20 cellular contexts compared by ENCODE assay signal in the genomic region with DNA sequence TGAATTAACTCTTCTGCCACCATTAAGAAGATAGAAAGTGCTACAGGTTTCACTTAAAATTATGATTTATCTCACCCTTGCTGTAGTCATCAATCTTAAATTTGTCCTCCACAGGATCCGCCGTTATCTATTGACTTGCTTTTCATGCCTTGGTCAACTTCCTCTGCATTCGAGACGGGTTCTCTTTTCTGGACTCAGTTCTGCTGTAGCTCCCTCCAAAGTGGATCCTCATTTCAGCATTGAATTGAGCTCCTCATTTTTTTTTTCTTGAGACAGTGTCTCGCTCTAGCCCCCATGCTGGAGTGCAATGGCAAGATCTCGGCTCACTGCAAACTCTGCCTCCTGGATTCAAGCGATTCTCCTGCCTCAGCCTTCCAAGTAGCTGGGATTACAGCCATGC. TPM values are rescaled to one million over a fixed set of nuclear protein-coding genes. Genes with fewer than 3 reads are reported as not detected.
DNase-seq lines count a peak whose midpoint lies in the region; ATAC-seq and TF ChIP-seq lines count a peak whose summit lies in the region.
"Had no signal": no experiment of that assay in that cellular context is flagged by ENCODE, and none has a peak within 500 bp of the region (broad histone marks: within the 10 kb centered on the region; RNA-seq: fewer than 3 reads in every experiment).

No MANE protein-coding gene starts in this region.

- TF ChIP-seq CTCF in CD14-positive monocyte (IDR thresholded peaks at IDR 0.05), result no peak

- H3K27me3 Mint-ChIP-seq in CD14-positive monocyte (ENCODE audit: low read depth in 3 of 3), result peaks cover 0 to 1% (median 0%) of the 10 kb centered on the region in 3 donors
- peaks cover 1% of the 10 kb centered on the region for H3K27me3 Mint-ChIP-seq in IgD-negative memory B cell
- no peaks in the 10 kb centered on the region for H3K27me3 Mint-ChIP-seq in activated T-helper 1 cell treated with anti-CD3 and anti-CD28 coated beads, Interleukin-12 subunit alpha, Interleukin-12 subunit beta, Interleukin-2, Interleukin-4 antibody, amounts not matched to agents 30 ng/mL and 10 ng/mL and 1 ng/mL, durations not matched to agents 14 hours and 24 hours and 36 hours (ENCODE audit: insufficient read depth)
- no peaks in the 10 kb centered on the region for H3K27me3 Mint-ChIP-seq in naive thymus-derived CD8-positive, alpha-beta T cell

- ATAC-seq in naive thymus-derived CD8-positive, alpha-beta T cell, result no peak
- no peak for ATAC-seq in HG03135 (IDR thresholded peaks at IDR 0.05; ENCODE audit: unreplicated experiment)
- ATAC-seq: right cardiac atrium had no signal

- H3K36me3 Mint-ChIP-seq in CD14-positive monocyte (peaks cover 56 to 85% of the 10 kb centered on the region in 2 donors), IgD-negative memory B cell (peaks cover 5% of the 10 kb centered on the region)
- H3K36me3 Mint-ChIP-seq in activated T-helper 1 cell treated with anti-CD3 and anti-CD28 coated beads, Interleukin-12 subunit alpha, Interleukin-12 subunit beta, Interleukin-2, Interleukin-4 antibody, amounts not matched to agents 30 ng/mL and 10 ng/mL and 1 ng/mL, durations not matched to agents 14 hours and 24 hours and 36 hours (ENCODE audit: low read depth), result peaks cover 43% of the 10 kb centered on the region
- H3K36me3 Mint-ChIP-seq in naive thymus-derived CD8-positive, alpha-beta T cell, result peaks cover 5 to 73% (median 21%) of the 10 kb centered on the region in 3 donors
- H3K36me3 Mint-ChIP-seq: brain, neural progenitor cell had no signal

- no peaks in the 10 kb centered on the region for H3K9me3 Mint-ChIP-seq in CD14-positive monocyte
- H3K9me3 Mint-ChIP-seq in IgD-negative memory B cell, result no peaks in the 10 kb centered on the region
- no peaks in the 10 kb centered on the region for H3K9me3 Mint-ChIP-seq in activated T-helper 1 cell treated with anti-CD3 and anti-CD28 coated beads, Interleukin-12 subunit alpha, Interleukin-12 subunit beta, Interleukin-2, Interleukin-4 antibody, amounts not matched to agents 30 ng/mL and 10 ng/mL and 1 ng/mL, durations not matched to agents 14 hours and 24 hours and 36 hours
- H3K9me3 Mint-ChIP-seq in naive thymus-derived CD8-positive, alpha-beta T cell, result no peaks in the 10 kb centered on the region
- H3K9me3 Mint-ChIP-seq: neural progenitor cell had no signal

- intact Hi-C loops in CD14-positive monocyte (cut with micrococcal nuclease), result loop anchor here in 1 of 2 donors (2.0 to 10.0 kb wide), 3 partner anchors 13 to 773 kb away; a partner anchor contains a TSS
- intact Hi-C loops in activated T-helper 1 cell treated with anti-CD3 and anti-CD28 coated beads, Interleukin-12 subunit alpha, Interleukin-12 subunit beta, Interleukin-2, Interleukin-4 antibody, amounts not matched to agents 30 ng/mL and 10 ng/mL and 1 ng/mL, durations not matched to agents 14 hours and 24 hours and 36 hours (cut with micrococcal nuclease), result no loop called here

- H3K4me1 Mint-ChIP-seq in CD14-positive monocyte, result peaks cover 88% of the 10 kb centered on the region
- H3K4me1 Mint-ChIP-seq in IgD-negative memory B cell, result peaks cover 58 to 82% (median 80%) of the 10 kb centered on the region in 3 donors
- peaks cover 76% of the 10 kb centered on the region for H3K4me1 Mint-ChIP-seq in activated T-helper 1 cell treated with anti-CD3 and anti-CD28 coated beads, Interleukin-12 subunit alpha, Interleukin-12 subunit beta, Interleukin-2, Interleukin-4 antibody, amounts not matched to agents 30 ng/mL and 10 ng/mL and 1 ng/mL, durations not matched to agents 14 hours and 24 hours and 36 hours (ENCODE audit: low read depth)
- peaks cover 52 to 90% (median 83%) of the 10 kb centered on the region in 4 donors for H3K4me1 Mint-ChIP-seq in naive thymus-derived CD8-positive, alpha-beta T cell

- H3K4me3 Mint-ChIP-seq in CD14-positive monocyte (peak overlapping the region; percentile 21 to 59), IgD-negative memory B cell (peak overlapping the region; percentile 3 to 90 (median 54))
- H3K4me3 Mint-ChIP-seq in activated T-helper 1 cell treated with anti-CD3 and anti-CD28 coated beads, Interleukin-12 subunit alpha, Interleukin-12 subunit beta, Interleukin-2, Interleukin-4 antibody, amounts not matched to agents 30 ng/mL and 10 ng/mL and 1 ng/mL, durations not matched to agents 14 hours and 24 hours and 36 hours, result no peak overlapping the region
- H3K4me3 Mint-ChIP-seq in naive thymus-derived CD8-positive, alpha-beta T cell, result no peak overlapping the region
- H3K4me3 Mint-ChIP-seq: brain, neural progenitor cell had no signal

- H3K27ac Mint-ChIP-seq in CD14-positive monocyte (peak overlapping the region; percentile 94 to 100 (median 99)), IgD-negative memory B cell (peak overlapping the region; percentile 79 to 95 (median 92))
- peak overlapping the region; percentile 4 for H3K27ac Mint-ChIP-seq in activated T-helper 1 cell treated with anti-CD3 and anti-CD28 coated beads, Interleukin-12 subunit alpha, Interleukin-12 subunit beta, Interleukin-2, Interleukin-4 antibody, amounts not matched to agents 30 ng/mL and 10 ng/mL and 1 ng/mL, durations not matched to agents 14 hours and 24 hours and 36 hours
- peak overlapping the region in 7 of 10 donors; percentile 26 to 98 (median 66) for H3K27ac Mint-ChIP-seq in naive thymus-derived CD8-positive, alpha-beta T cell

- POLR2A ChIA-PET in naive thymus-derived CD8-positive, alpha-beta T cell (lab: Charles Lee), result no interaction called here

- no peak for DNase-seq in CD14-positive monocyte (ENCODE audit: low spot score)
- no peak for DNase-seq in activated T-helper 1 cell treated with anti-CD3 and anti-CD28 coated beads, Interleukin-12 subunit alpha, Interleukin-12 subunit beta, Interleukin-2, Interleukin-4 antibody, amounts not matched to agents 30 ng/mL and 10 ng/mL and 1 ng/mL, durations not matched to agents 14 hours and 24 hours and 36 hours (ENCODE audit: low spot score)
- DNase-seq in naive thymus-derived CD8-positive, alpha-beta T cell, result no peak
- no peak for DNase-seq in cerebellum (ENCODE audit: low spot score)
- DNase-seq in mesenteric fat pad (ENCODE audit: low spot score), result no peak
- DNase-seq in SKM-1 (lab: John Stamatoyannopoulos, UW; ENCODE audit: unreplicated experiment), result no peak
- DNase-seq: activated naive CD4-positive, alpha-beta T cell treated with Interleukin-2 at 50 U/mL for 16 hours; DMS 273 treated with DMSO at 0.1 percent for 48 hours; glutamatergic neuron; mesenchymal stem cell; NCI-H187; NCI-H446 treated with DMSO at 0.1 percent for 48 hours; right cardiac atrium had no signal

RNA-seq across cellular contexts. Expression of a gene that starts 27.6 kb away (rescaled TPM):
- polyA plus RNA-seq in CD14-positive monocyte, result 10 to 100 TPM; 30.6 to 54.8 TPM
- 220 TPM for polyA plus RNA-seq in IgD-negative memory B cell
- total RNA-seq in activated T-helper 1 cell treated with anti-CD3 and anti-CD28 coated beads, Interleukin-12 subunit alpha, Interleukin-12 subunit beta, Interleukin-2, Interleukin-4 antibody, amounts not matched to agents 30 ng/mL and 10 ng/mL and 1 ng/mL, durations not matched to agents 14 hours and 24 hours and 36 hours, result 60.9 and 61.2 TPM in 2 replicates
- 100 to 1,000 TPM; 123 to 124 TPM for total RNA-seq in naive thymus-derived CD8-positive, alpha-beta T cell
- polyA plus RNA-seq in naive thymus-derived CD8-positive, alpha-beta T cell, result 10 to 100 TPM; 36.4 to 88.3 (median 44.7) TPM
- total RNA-seq in cerebellum, result 4.9 TPM
- total RNA-seq in mesenteric fat pad, result 28.8 TPM
- total RNA-seq: M059J had no signal

RNA-seq across cellular contexts. Expression of a gene that starts 55.3 kb away (rescaled TPM):
- polyA plus RNA-seq in CD14-positive monocyte, result not detected
- not detected for polyA plus RNA-seq in IgD-negative memory B cell
- total RNA-seq in activated T-helper 1 cell treated with anti-CD3 and anti-CD28 coated beads, Interleukin-12 subunit alpha, Interleukin-12 subunit beta, Interleukin-2, Interleukin-4 antibody, amounts not matched to agents 30 ng/mL and 10 ng/mL and 1 ng/mL, durations not matched to agents 14 hours and 24 hours and 36 hours, result not detected in 2 replicates
- not detected for total RNA-seq in naive thymus-derived CD8-positive, alpha-beta T cell
- not detected for polyA plus RNA-seq in naive thymus-derived CD8-positive, alpha-beta T cell
- not detected for total RNA-seq in cerebellum
- total RNA-seq in mesenteric fat pad, result not detected
- total RNA-seq: activated CD8-positive, alpha-beta memory T cell treated with anti-CD3 and anti-CD28 coated beads for 36 hours; esophagus muscularis mucosa; M059J; right cardiac atrium had no signal
- polyA plus RNA-seq: right cardiac atrium had no signal

Comparison
In these comparisons a context has a peak if more than half of its experiments do, and no peak if none do; other contexts are left out.
1. H3K27ac Mint-ChIP-seq: peak in every context shown above with its lines; median percentile 99 in CD14-positive monocyte; 92 in IgD-negative memory B cell; 66 in naive thymus-derived CD8-positive, alpha-beta T cell; 4 in activated T-helper 1 cell treated with anti-CD3 and anti-CD28 coated beads, Interleukin-12 subunit alpha, Interleukin-12 subunit beta, Interleukin-2, Interleukin-4 antibody, amounts not matched to agents 30 ng/mL and 10 ng/mL and 1 ng/mL, durations not matched to agents 14 hours and 24 hours and 36 hours.
2. H3K4me3 Mint-ChIP-seq: peak in CD14-positive monocyte (2 of 2) and IgD-negative memory B cell (4 of 4); none in activated T-helper 1 cell treated with anti-CD3 and anti-CD28 coated beads, Interleukin-12 subunit alpha, Interleukin-12 subunit beta, Interleukin-2, Interleukin-4 antibody, amounts not matched to agents 30 ng/mL and 10 ng/mL and 1 ng/mL, durations not matched to agents 14 hours and 24 hours and 36 hours (single experiment) and naive thymus-derived CD8-positive, alpha-beta T cell (0 of 10).